ENCODE assay signal across 8 cellular contexts in genomic region chr12:123972448-123973401, GRCh38. TPM values are rescaled to one million over a fixed set of nuclear protein-coding genes. Genes with fewer than 3 reads are reported as not detected.
DNase-seq lines count a peak whose midpoint lies in the region; ATAC-seq and TF ChIP-seq lines count a peak whose summit lies in the region.

Gene CCDC92 (minus strand): TSS chr12:123972831. CDS start chr12:123944305, 28,526 bp downstream.
Gene ZNF664 (plus strand): TSS chr12:123973215. CDS start chr12:124012145, 38,930 bp downstream.

- peak; percentile 23 to 24 for TF ChIP-seq POLR2A in heart left ventricle (IDR thresholded peaks at IDR 0.05)

- ATAC-seq in HG02642 (IDR thresholded peaks at IDR 0.05; ENCODE audit: poor library complexity, unreplicated experiment) (peak; percentile 84), heart left ventricle (peak; percentile 92 to 96 (median 94)), upper lobe of right lung (peak; percentile 91)

- DNase-seq in NCI-H1105 treated with DMSO at 0.1 percent for 48 hours (lab: John Stamatoyannopoulos, UW), result peak; percentile 93
- peak; percentile 90 for DNase-seq in T follicular helper cell (ENCODE audit: low read depth)
- peak; percentile 94 to 96 (median 95) for DNase-seq in heart left ventricle
- DNase-seq in progenitor cell of endocrine pancreas (ENCODE audit: low spot score, unreplicated experiment), result peak; percentile 99
- DNase-seq in upper lobe of right lung, result peak; percentile 97

- intact Hi-C loops in heart left ventricle (cut with DNase I) (loop anchor here in 1 of 10 donors (10.0 kb wide), 1 partner anchor 318 kb away; no protein-coding TSS in a partner anchor), upper lobe of right lung (cut with DNase I) (no loop called here)

- peaks cover 0 to 27% (median 18%) of the 10 kb centered on the region in 9 donors for H3K36me3 ChIP-seq in heart left ventricle
- peaks cover 16% of the 10 kb centered on the region for H3K36me3 ChIP-seq in upper lobe of right lung

- WGBS in adipose tissue, 3 donors, result 0% methylated on average over 73 to 117 of the region's 138 CpGs
- WGBS in heart left ventricle, 4 donors, result 0 to 5% (median 1%) methylated on average over 4 to 136 of the region's 138 CpGs

- H3K4me1 ChIP-seq in heart left ventricle (peaks cover 0 to 47% (median 22%) of the 10 kb centered on the region in 12 donors), upper lobe of right lung (peaks cover 30% of the 10 kb centered on the region)

- H3K27ac ChIP-seq in adipose tissue (ENCODE audit: low read depth, low read length) (peak within 1 kb of the TSS; percentile 23), heart left ventricle (peak within 1 kb of the TSS; percentile 87 to 99 (median 94)), upper lobe of right lung (peak within 1 kb of the TSS; percentile 93)

- TF ChIP-seq CTCF in GM12874 (IDR thresholded peaks at IDR 0.05; ENCODE audit: insufficient read depth, low read depth, low read length) (peak; percentile 20; the same call in 1 of the 2 replicates), heart left ventricle (IDR thresholded peaks at IDR 0.05) (peak in 5 of 12 donors; percentile 15 to 38 (median 32)), progenitor cell of endocrine pancreas (IDR thresholded peaks at IDR 0.05; ENCODE audit: unreplicated experiment) (peak; percentile 20), upper lobe of right lung (IDR thresholded peaks at IDR 0.05) (no peak)

- peak within 1 kb of the TSS; percentile 99 for H3K27ac Mint-ChIP-seq in progenitor cell of endocrine pancreas

- peaks cover 17% of the 10 kb centered on the region for H3K36me3 Mint-ChIP-seq in progenitor cell of endocrine pancreas (ENCODE audit: insufficient read depth)

- no peaks in the 10 kb centered on the region for H3K27me3 Mint-ChIP-seq in progenitor cell of endocrine pancreas

- H3K9me3 ChIP-seq in heart left ventricle, result no peaks in the 10 kb centered on the region
- no peaks in the 10 kb centered on the region for H3K9me3 ChIP-seq in upper lobe of right lung

- no peaks in the 10 kb centered on the region for H3K9me3 Mint-ChIP-seq in progenitor cell of endocrine pancreas (ENCODE audit: low read depth)

- H3K4me1 Mint-ChIP-seq in progenitor cell of endocrine pancreas (ENCODE audit: low read depth), result peaks cover 37% of the 10 kb centered on the region

- peak within 1 kb of the TSS; percentile 99 for H3K4me3 Mint-ChIP-seq in progenitor cell of endocrine pancreas (ENCODE audit: low read depth)

- H3K4me3 ChIP-seq in heart left ventricle, result peak within 1 kb of the TSS; percentile 71 to 98 (median 92)
- peak within 1 kb of the TSS; percentile 78 for H3K4me3 ChIP-seq in upper lobe of right lung

- H3K27me3 ChIP-seq in heart left ventricle (no peaks in the 10 kb centered on the region), upper lobe of right lung (no peaks in the 10 kb centered on the region)

RNA-seq across cellular contexts. Expression of gene CCDC92, which starts in this region (rescaled TPM):
- 10 to 100 TPM; 13.2 to 77.8 (median 68.2) TPM for polyA plus RNA-seq in adipose tissue
- 10 to 100 TPM; 37.8 to 77.6 (median 57.3) TPM for total RNA-seq in heart left ventricle
- polyA plus RNA-seq in heart left ventricle, result 10 to 100 TPM; 58.1 to 86.1 TPM
- 57.0 and 59.1 TPM in 2 replicates for total RNA-seq in progenitor cell of endocrine pancreas
- 48.6 TPM for total RNA-seq in upper lobe of right lung

RNA-seq across cellular contexts. Expression of gene ZNF664, which starts in this region (rescaled TPM):
- polyA plus RNA-seq in adipose tissue, result 100 to 1,000 TPM in 1 of 3 donors, 10 to 100 TPM in 2; 29.8 to 105 (median 76.4) TPM
- total RNA-seq in heart left ventricle, result 100 to 1,000 TPM in 1 of 9 donors, 10 to 100 TPM in 8; 59.8 to 104 (median 78.0) TPM
- 10 to 100 TPM; 43.1 to 67.4 TPM for polyA plus RNA-seq in heart left ventricle
- 197 and 198 TPM in 2 replicates for total RNA-seq in progenitor cell of endocrine pancreas
- total RNA-seq in upper lobe of right lung, result 92.3 TPM

Comparison
In these comparisons a context has a peak if more than half of its experiments do, and no peak if none do; other contexts are left out.
1. Peak in every context shown above with its lines: DNase-seq, ATAC-seq, H3K4me3 ChIP-seq and H3K27ac ChIP-seq.
2. H3K27ac ChIP-seq: peak in every context shown above with its lines; median percentile 94 in heart left ventricle; 93 in upper lobe of right lung; 23 in adipose tissue.